ENCODE assay signal across 8 cellular contexts in genomic region chr1:243255791-243256512, GRCh38. TPM values are rescaled to one million over a fixed set of nuclear protein-coding genes. Genes with fewer than 3 reads are reported as not detected.
DNase-seq lines count a peak whose midpoint lies in the region; ATAC-seq and TF ChIP-seq lines count a peak whose summit lies in the region.

Gene SDCCAG8 (plus strand): TSS chr1:243256041. CDS start chr1:243256174, 133 bp downstream.

- no peaks in the 10 kb centered on the region for H3K4me1 ChIP-seq in prostate gland (replicated peaks)
- no peaks in the 10 kb centered on the region for H3K4me1 ChIP-seq in urinary bladder (ENCODE audit: insufficient read depth)

- under 1% methylated on average over 32 of the region's 32 CpGs for WGBS in prostate gland
- WGBS in urinary bladder = under 1% methylated on average over 32 of the region's 32 CpGs

- intact Hi-C loops in left ventricle myocardium superior (cut with micrococcal nuclease) = no loop called here
- intact Hi-C loops in prostate gland (cut with DNase I) = loop anchor here (10.0 kb wide), 1 partner anchor 1399 kb away; the partner anchor contains the start of gene DESI2

- H3K27ac ChIP-seq in angular gyrus (ENCODE audit: low read depth, low read length) (peak within 1 kb of the TSS; percentile 98), prostate gland (peak within 1 kb of the TSS; percentile 85 to 92), urinary bladder (ENCODE audit: low read depth) (peak within 1 kb of the TSS; percentile 88)

- peak; percentile 89 for TF ChIP-seq POLR2A in prostate gland (IDR thresholded peaks at IDR 0.05)

- DNase-seq in NCI-H187 (lab: John Stamatoyannopoulos, UW) = peak; percentile 82 to 87
- DNase-seq in T-helper 2 cell = peak; percentile 78 to 99 (median 91)
- DNase-seq in left ventricle myocardium superior = peak; percentile 97
- peak; percentile 99 for DNase-seq in prostate gland (ENCODE audit: low spot score)

- no peaks in the 10 kb centered on the region for H3K9me3 ChIP-seq in prostate gland

- H3K36me3 ChIP-seq in prostate gland (no peaks in the 10 kb centered on the region), urinary bladder (ENCODE audit: insufficient read depth) (no peaks in the 10 kb centered on the region)

- H3K4me3 ChIP-seq in prostate gland (peak within 1 kb of the TSS; percentile 81 to 85), urinary bladder (ENCODE audit: low read depth, low read length) (peak within 1 kb of the TSS; percentile 81)

- no peaks in the 10 kb centered on the region for H3K27me3 ChIP-seq in prostate gland (replicated peaks; ENCODE audit: insufficient read depth)

- no peak for TF ChIP-seq CTCF in prostate gland (IDR thresholded peaks at IDR 0.05)

- peak; percentile 73 for ATAC-seq in GM18498 (IDR thresholded peaks at IDR 0.05; ENCODE audit: unreplicated experiment)
- peak; percentile 68 for ATAC-seq in HG02938 (IDR thresholded peaks at IDR 0.05; ENCODE audit: unreplicated experiment)
- peak; percentile 92 for ATAC-seq in left ventricle myocardium superior

RNA-seq across cellular contexts. Expression of gene SDCCAG8, which starts in this region (rescaled TPM):
- total RNA-seq in left ventricle myocardium superior = 21.1 TPM
- total RNA-seq in prostate gland = 10 to 100 TPM; 41.7 to 55.6 TPM
- 85.5 TPM for total RNA-seq in urinary bladder
- polyA plus RNA-seq in urinary bladder = 19.0 TPM

Comparison
In these comparisons a context has a peak if more than half of its experiments do, and no peak if none do; other contexts are left out.
1. Peak in every context shown above with its lines: DNase-seq, ATAC-seq, H3K4me3 ChIP-seq and H3K27ac ChIP-seq.